In the genomic region with DNA sequence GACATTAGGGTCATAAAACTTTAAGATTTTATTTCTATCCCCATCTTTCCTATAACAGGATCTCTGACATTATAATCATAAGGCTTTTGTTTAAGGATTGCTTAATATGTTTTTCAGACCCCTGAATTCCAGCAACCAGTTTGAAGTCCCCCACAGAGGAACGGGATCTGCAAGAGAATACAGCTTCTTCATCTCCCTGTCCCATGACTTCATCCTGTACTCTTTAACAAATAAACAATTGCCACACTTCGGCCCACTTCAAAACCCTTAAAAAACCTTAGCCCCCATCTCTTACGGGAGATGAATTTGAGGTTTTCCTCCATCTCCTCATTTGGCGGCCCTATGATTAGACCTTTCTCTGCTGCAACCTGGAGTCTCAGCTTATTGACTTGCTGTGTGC, we compare ENCODE assay signal across 27 cellular contexts.
"Had no signal": no experiment of that assay in that cellular context is flagged by ENCODE, and none has a peak within 500 bp of the region (broad histone marks: within the 10 kb centered on the region; RNA-seq: fewer than 3 reads in every experiment).

No MANE protein-coding gene starts in this region.

- H3K4me3 ChIP-seq: breast epithelium, pancreas, psoas muscle, smooth muscle cell, thyroid gland, upper lobe of right lung had no signal

- FAIRE-seq: astrocyte, colon, frontal cortex, pancreas had no signal

- H3K36me3 ChIP-seq: breast epithelium, pancreas, thyroid gland had no signal

- H3K27me3 ChIP-seq: breast epithelium, pancreas, thyroid gland, upper lobe of right lung had no signal

- DNase-seq: activated CD4-positive, alpha-beta T cell treated with anti-CD3 and anti-CD28 coated beads for 48 hours; activated CD4-positive, alpha-beta T cell treated with anti-CD3 and anti-CD28 coated beads, Interleukin-2, amount 50 U/mL, for 48 hours; activated CD8-positive, alpha-beta memory T cell treated with anti-CD3 and anti-CD28 coated beads for 24 hours; activated gamma-delta T cell treated with Interleukin-2 at 50 U/mL for 16 hours; activated naive CD4-positive, alpha-beta T cell treated with anti-CD3 and anti-CD28 coated beads, Interleukin-2, amount 50 U/mL, for 16 hours; amniotic stem cell; central memory CD4-positive, alpha-beta T cell; effector memory CD4-positive, alpha-beta T cell; left cardiac atrium; left ventricle myocardium superior; naive B cell; nephron progenitor cell; pancreas; psoas muscle; stimulated activated CD4-positive, alpha-beta T cell treated with anti-CD3 and anti-CD28 coated beads, Interleukin-1b, Interleukin-23, amount 100 ng/mL, for 48 hours; stimulated activated CD4-positive, alpha-beta T cell treated with anti-CD3 and anti-CD28 coated beads, Interleukin-4, amount 100 ng/mL, for 4 hours; stimulated activated CD8-positive, alpha-beta memory T cell treated with anti-CD3 and anti-CD28 coated beads, Interleukin-4, amount 100 ng/mL, for 48 hours; stimulated activated naive CD8-positive, alpha-beta T cell treated with anti-CD3 and anti-CD28 coated beads, Interleukin-15, amount 100 ng/mL, for 72 hours; T-helper 1 cell; thyroid gland; upper lobe of right lung had no signal

- H3K9me3 ChIP-seq: breast epithelium, pancreas, psoas muscle, thyroid gland, upper lobe of right lung had no signal

- H3K4me1 ChIP-seq: breast epithelium, pancreas, psoas muscle, thyroid gland, upper lobe of right lung had no signal

- ATAC-seq: left cardiac atrium; left ventricle myocardium superior; pancreas; psoas muscle; stimulated activated memory B cell treated with anti-CD40 and anti-IgM and Interleukin-4, amounts not matched to agents 10 μg/mL and 1 μg/mL and 100 μg/mL, for 72 hours; stimulated activated naive CD8-positive, alpha-beta T cell treated with anti-CD3 and anti-CD28 coated beads, Interleukin-15, amount 100 ng/mL, for 72 hours; upper lobe of right lung had no signal

- H3K27ac ChIP-seq: breast epithelium, pancreas, psoas muscle, thyroid gland, upper lobe of right lung had no signal
